ENCODE assay signal across 9 cellular contexts in genomic region chr5:170467000-170467707, GRCh38. TPM values are rescaled to one million over a fixed set of nuclear protein-coding genes. Genes with fewer than 3 reads are reported as not detected.
A peak's percentile ranks its signal among the peaks of the same experiment; 100 is the strongest.
DNase-seq lines count a peak whose midpoint lies in the region; ATAC-seq and TF ChIP-seq lines count a peak whose summit lies in the region.
"Had no signal": no experiment of that assay in that cellular context is flagged by ENCODE, and none has a peak within 500 bp of the region (broad histone marks: within the 10 kb centered on the region; RNA-seq: fewer than 3 reads in every experiment).

No MANE protein-coding gene starts in this region.

- no peak overlapping the region for H3K4ac ChIP-seq in trophoblast cell (ENCODE audit: low read depth, low read length)

- H3K4me3 ChIP-seq in adipocyte (ENCODE audit: low read length) = no peak overlapping the region
- no peak overlapping the region for H3K4me3 ChIP-seq in trophoblast cell (ENCODE audit: low read depth, low read length)

- DNase-seq in Daoy (ENCODE audit: low read depth) (peak; percentile 89), adipocyte (ENCODE audit: low read depth) (peak; percentile 29), trophoblast cell (peak; percentile 94 to 95), NCI-H187 treated with DMSO at 0.1 percent for 48 hours (lab: John Stamatoyannopoulos, UW) (no peak), NCI-H2107 (lab: John Stamatoyannopoulos, UW) (no peak), glutamatergic neuron (no peak)

- H3K36me3 Mint-ChIP-seq in glutamatergic neuron (ENCODE audit: unreplicated experiment) = no peaks in the 10 kb centered on the region

- peaks cover 1% of the 10 kb centered on the region for H3K79me1 ChIP-seq in trophoblast cell (ENCODE audit: low read length)

- H3K14ac ChIP-seq in trophoblast cell (ENCODE audit: low read length) = peak overlapping the region; percentile 76

- H3K9ac ChIP-seq in adipocyte (ENCODE audit: low read length) = no peak overlapping the region
- no peak overlapping the region for H3K9ac ChIP-seq in trophoblast cell (ENCODE audit: low read length)

- no CpG with 5 or more reads among the region's 13 CpGs for WGBS in trophoblast cell (ENCODE audit: extremely low coverage, insufficient coverage, insufficient read length)

- no peak overlapping the region for H3K4me2 ChIP-seq in trophoblast cell (ENCODE audit: low read length)

- no peaks in the 10 kb centered on the region for H3K9me3 Mint-ChIP-seq in glutamatergic neuron (ENCODE audit: unreplicated experiment)

- no peaks in the 10 kb centered on the region for H3K79me2 ChIP-seq in trophoblast cell (ENCODE audit: control insufficient read depth, insufficient read depth, low read length, poor library complexity)

- no peaks in the 10 kb centered on the region for H3K36me3 ChIP-seq in adipocyte (ENCODE audit: control insufficient read depth, insufficient read depth, low read length, severe bottlenecking)
- H3K36me3 ChIP-seq in trophoblast cell (ENCODE audit: control insufficient read depth in 1 of 2, insufficient read depth in 2 of 2, low read length in 2 of 2) = no peaks in the 10 kb centered on the region

- peaks cover 2% of the 10 kb centered on the region for H3K27me3 Mint-ChIP-seq in glutamatergic neuron (ENCODE audit: unreplicated experiment)

- no peaks in the 10 kb centered on the region for H3K9me3 ChIP-seq in adipocyte (ENCODE audit: control insufficient read depth, low read length)
- H3K9me3 ChIP-seq in trophoblast cell (ENCODE audit: insufficient read depth, low read depth, low read length) = no peaks in the 10 kb centered on the region

- no peak for TF ChIP-seq CTCF in glutamatergic neuron (IDR thresholded peaks at IDR 0.05; ENCODE audit: partially characterized antibody, unreplicated experiment)

- no peak overlapping the region for H3K27ac ChIP-seq in trophoblast cell (ENCODE audit: low read depth, low read length)
- H3K27ac ChIP-seq: VCaP had no signal

- H4K91ac ChIP-seq in trophoblast cell (ENCODE audit: low read depth, low read length) = peak overlapping the region; percentile 47

- no peak overlapping the region for H2AK5ac ChIP-seq in trophoblast cell (ENCODE audit: low read length)

- H2BK12ac ChIP-seq in trophoblast cell (ENCODE audit: low read length) = no peak overlapping the region

- no peak overlapping the region for H3K4me3 Mint-ChIP-seq in glutamatergic neuron (ENCODE audit: unreplicated experiment)

- H3K4me1 ChIP-seq in adipocyte (ENCODE audit: control insufficient read depth, insufficient read depth, low read length) = peaks cover 12% of the 10 kb centered on the region
- peaks cover 3 to 10% of the 10 kb centered on the region in 2 experiments for H3K4me1 ChIP-seq in trophoblast cell (ENCODE audit: control insufficient read depth in 1 of 2, insufficient read depth in 2 of 2, low read length in 2 of 2)

- H3K23ac ChIP-seq in trophoblast cell (ENCODE audit: low read length) = no peak overlapping the region

- ATAC-seq in HG03432 (IDR thresholded peaks at IDR 0.05; ENCODE audit: unreplicated experiment) = peak; percentile 73
- ATAC-seq in GM18511 (IDR thresholded peaks at IDR 0.05; ENCODE audit: unreplicated experiment) = no peak

- H4K8ac ChIP-seq in trophoblast cell (ENCODE audit: low read depth, low read length) = peak overlapping the region; percentile 34

- H4K12ac ChIP-seq in trophoblast cell (ENCODE audit: low read depth, low read length) = no peak overlapping the region

- peaks cover 4% of the 10 kb centered on the region for H3K27me3 ChIP-seq in adipocyte (replicated peaks; ENCODE audit: control insufficient read depth, insufficient read depth, low read length)
- no peaks in the 10 kb centered on the region for H3K27me3 ChIP-seq in trophoblast cell (ENCODE audit: insufficient read depth, low read length)

- no peak overlapping the region for H3K18ac ChIP-seq in trophoblast cell (ENCODE audit: low read length)

- H2BK120ac ChIP-seq in trophoblast cell (ENCODE audit: insufficient read depth, low read length, poor library complexity) = no peak overlapping the region

- H2BK5ac ChIP-seq in trophoblast cell (ENCODE audit: low read depth, low read length, poor library complexity) = no peak overlapping the region

- H3K27ac Mint-ChIP-seq in glutamatergic neuron (ENCODE audit: unreplicated experiment) = no peak overlapping the region

- H3K4me1 Mint-ChIP-seq in glutamatergic neuron (ENCODE audit: low read depth, unreplicated experiment) = no peaks in the 10 kb centered on the region

- no peak overlapping the region for H2AFZ ChIP-seq in trophoblast cell (ENCODE audit: insufficient read depth, low read length, poor library complexity)

RNA-seq across cellular contexts. Expression of gene KCNIP1, which starts 36.7 kb away (rescaled TPM):
- total RNA-seq in Daoy (2014; rRNA removed; shearing (Covaris generic)) = 1.9 and 3.9 TPM in 2 replicates
- 0.26 and 0.37 TPM in 2 replicates for polyA plus RNA-seq in trophoblast cell (2013)
- total RNA-seq in glutamatergic neuron (ENCODE audit: unreplicated experiment) = 0.47 TPM

Comparison
In these comparisons a context has a peak if more than half of its experiments do, and no peak if none do; other contexts are left out.
1. DNase-seq: peak in Daoy (single experiment), adipocyte (single experiment) and trophoblast cell (2 of 2); none in NCI-H187 treated with DMSO at 0.1 percent for 48 hours (single experiment), NCI-H2107 (single experiment) and glutamatergic neuron (single experiment).